ENCODE assay signal across 12 cellular contexts in the genomic region with DNA sequence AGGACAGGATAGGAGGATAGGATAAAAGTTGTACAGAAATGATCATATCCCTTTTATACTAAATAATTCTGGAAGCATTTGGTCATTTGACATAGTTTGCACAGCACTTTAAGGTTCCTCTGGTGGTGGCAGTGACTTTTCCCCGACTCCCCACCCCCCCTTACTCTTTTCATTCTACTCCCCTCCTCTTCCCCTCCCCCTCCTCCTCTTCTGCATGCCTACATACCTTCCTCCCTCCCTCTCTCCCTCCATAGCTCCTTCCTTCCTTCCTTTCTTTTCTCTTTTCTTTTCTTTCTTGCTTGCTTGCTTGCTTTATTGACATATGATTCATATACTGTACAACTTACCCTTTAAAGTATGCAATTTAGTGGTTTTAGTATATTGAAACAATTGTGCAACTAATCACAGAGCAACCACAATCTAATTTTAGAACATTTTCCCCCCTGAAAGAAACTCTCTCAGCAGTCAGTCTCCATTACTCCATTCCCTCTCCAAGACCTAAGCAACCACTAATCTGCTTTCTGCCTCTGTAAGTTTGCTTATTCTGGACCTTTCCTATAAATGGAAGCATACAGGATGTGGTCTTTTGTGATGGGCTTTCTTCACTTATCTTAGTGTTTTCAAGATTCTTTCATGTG.
DNase-seq lines count a peak whose midpoint lies in the region; ATAC-seq and TF ChIP-seq lines count a peak whose summit lies in the region.
"Had no signal": no experiment of that assay in that cellular context is flagged by ENCODE, and none has a peak within 500 bp of the region (broad histone marks: within the 10 kb centered on the region; RNA-seq: fewer than 3 reads in every experiment).

No MANE protein-coding gene starts in this region.

- TF ChIP-seq POLR2A in esophagus squamous epithelium (IDR thresholded peaks at IDR 0.05): no peak

- H3K4me1 Mint-ChIP-seq in HFFc6 (ENCODE audit: low read depth): peaks cover 27% of the 10 kb centered on the region
- H3K4me1 Mint-ChIP-seq in activated naive CD8-positive, alpha-beta T cell treated with anti-CD3 and anti-CD28 coated beads, Interleukin-2, amount 50 U/mL, for 24 hours: peaks cover 9% of the 10 kb centered on the region

- H3K79me2 ChIP-seq in Karpas-422 (ENCODE audit: low read length): no peaks in the 10 kb centered on the region

- peak overlapping the region; percentile 75 for H3K4me3 Mint-ChIP-seq in HFFc6
- H3K4me3 Mint-ChIP-seq in activated naive CD8-positive, alpha-beta T cell treated with anti-CD3 and anti-CD28 coated beads, Interleukin-2, amount 50 U/mL, for 24 hours: no peak overlapping the region
- H3K4me3 Mint-ChIP-seq: T-helper 1 cell treated with Interleukin-12 subunit alpha and Interleukin-12 subunit beta and Interleukin-4 antibody, amounts not matched to agents 30 μg/mL and 1 μg/mL, for 36 hours had no signal

- H3K36me3 ChIP-seq in tibial artery (no peaks in the 10 kb centered on the region), Karpas-422 (ENCODE audit: insufficient read depth, low read length) (no peaks in the 10 kb centered on the region), esophagus squamous epithelium (no peaks in the 10 kb centered on the region)

- H3K9ac ChIP-seq in Karpas-422 (ENCODE audit: low read length): no peak overlapping the region

- DNase-seq in AG08395 (ENCODE audit: low spot score) (peak; percentile 56), HFFc6 (peak; percentile 83), iPS DF 19.7 (ENCODE audit: low read depth, low spot score) (peak; percentile 20), tibial artery (no peak), Karpas-422 (no peak), NCI-H1105 (lab: John Stamatoyannopoulos, UW) (no peak), esophagus squamous epithelium (lab: John Stamatoyannopoulos, UW) (no peak)
- DNase-seq in activated naive CD8-positive, alpha-beta T cell treated with anti-CD3 and anti-CD28 coated beads, Interleukin-2, amount 50 U/mL, for 24 hours: no peak
- DNase-seq: activated CD8-positive, alpha-beta memory T cell treated with anti-CD3 and anti-CD28 coated beads, Interleukin-2, amount 50 U/mL, for 4 hours; NCI-H2171 treated with DMSO at 0.1 percent for 48 hours; occipital lobe had no signal

- TF ChIP-seq CTCF in HFFc6 (IDR thresholded peaks at IDR 0.05) (no peak), tibial artery (IDR thresholded peaks at IDR 0.05) (no peak), esophagus squamous epithelium (IDR thresholded peaks at IDR 0.05) (no peak)

- no peaks in the 10 kb centered on the region for H3K9me3 Mint-ChIP-seq in HFFc6
- H3K9me3 Mint-ChIP-seq in activated naive CD8-positive, alpha-beta T cell treated with anti-CD3 and anti-CD28 coated beads, Interleukin-2, amount 50 U/mL, for 24 hours: no peaks in the 10 kb centered on the region
- H3K9me3 Mint-ChIP-seq: T-helper 1 cell treated with Interleukin-12 subunit alpha and Interleukin-12 subunit beta and Interleukin-4 antibody, amounts not matched to agents 30 μg/mL and 1 μg/mL, for 36 hours had no signal

- H3K9me3 ChIP-seq in tibial artery (no peaks in the 10 kb centered on the region), Karpas-422 (ENCODE audit: low read length) (no peaks in the 10 kb centered on the region), esophagus squamous epithelium (no peaks in the 10 kb centered on the region)

- H3K9me2 ChIP-seq in Karpas-422 (replicated peaks; ENCODE audit: insufficient read depth, low read length): no peaks in the 10 kb centered on the region

- ATAC-seq in activated naive CD8-positive, alpha-beta T cell treated with anti-CD3 and anti-CD28 coated beads, Interleukin-2, amount 50 U/mL, for 24 hours: peak; percentile 72

- H3K36me3 Mint-ChIP-seq in HFFc6 (ENCODE audit: low read depth): peaks cover 10% of the 10 kb centered on the region; the same call in 1 of the 2 replicates
- peaks cover 6% of the 10 kb centered on the region for H3K36me3 Mint-ChIP-seq in activated naive CD8-positive, alpha-beta T cell treated with anti-CD3 and anti-CD28 coated beads, Interleukin-2, amount 50 U/mL, for 24 hours (ENCODE audit: low read depth)

- no peaks in the 10 kb centered on the region for H3K27me3 Mint-ChIP-seq in HFFc6 (ENCODE audit: insufficient read depth)
- no peaks in the 10 kb centered on the region for H3K27me3 Mint-ChIP-seq in activated naive CD8-positive, alpha-beta T cell treated with anti-CD3 and anti-CD28 coated beads, Interleukin-2, amount 50 U/mL, for 24 hours

- H3K4me3 ChIP-seq in tibial artery: no peak overlapping the region
- no peak overlapping the region for H3K4me3 ChIP-seq in Karpas-422 (ENCODE audit: low read length)
- H3K4me3 ChIP-seq in esophagus squamous epithelium: no peak overlapping the region

- peak overlapping the region; percentile 75 for H3K27ac Mint-ChIP-seq in HFFc6
- no peak overlapping the region for H3K27ac Mint-ChIP-seq in activated naive CD8-positive, alpha-beta T cell treated with anti-CD3 and anti-CD28 coated beads, Interleukin-2, amount 50 U/mL, for 24 hours
- H3K27ac Mint-ChIP-seq: T-helper 1 cell treated with Interleukin-12 subunit alpha and Interleukin-12 subunit beta and Interleukin-4 antibody, amounts not matched to agents 30 μg/mL and 1 μg/mL, for 36 hours had no signal

- H3K4me1 ChIP-seq in tibial artery: peaks cover 0 to 5% (median 0%) of the 10 kb centered on the region in 4 donors
- H3K4me1 ChIP-seq in Karpas-422 (ENCODE audit: low read length): no peaks in the 10 kb centered on the region
- no peaks in the 10 kb centered on the region for H3K4me1 ChIP-seq in esophagus squamous epithelium

- H2AFZ ChIP-seq in Karpas-422 (ENCODE audit: low read length): no peak overlapping the region

- no peaks in the 10 kb centered on the region for H4K20me1 ChIP-seq in Karpas-422 (ENCODE audit: insufficient read depth, low read depth, low read length)

- WGBS in esophagus squamous epithelium, 2 donors: 33 to 55% methylated on average over 1 of the region's 1 CpG

- H3K4me2 ChIP-seq in Karpas-422 (ENCODE audit: low read depth, low read length, poor library complexity, severe bottlenecking): no peak overlapping the region

- H3K27me3 ChIP-seq in tibial artery: no peaks in the 10 kb centered on the region
- no peaks in the 10 kb centered on the region for H3K27me3 ChIP-seq in Karpas-422 (ENCODE audit: low read length)
- H3K27me3 ChIP-seq in esophagus squamous epithelium: no peaks in the 10 kb centered on the region

- intact Hi-C loops in tibial artery (cut with DNase I; ENCODE audit: low total_unique reads): no loop called here
- intact Hi-C loops in esophagus squamous epithelium (cut with DNase I): loop anchor here (10.0 kb wide), 1 partner anchor 242 kb away; no protein-coding TSS in a partner anchor

- H3K27ac ChIP-seq in tibial artery (no peak overlapping the region), Karpas-422 (ENCODE audit: low read length) (no peak overlapping the region), esophagus squamous epithelium (no peak overlapping the region)

Comparison
In these comparisons a context has a peak if more than half of its experiments do, and no peak if none do; other contexts are left out.
1. DNase-seq: peak in AG08395 (single experiment), HFFc6 (single experiment) and iPS DF 19.7 (single experiment); none in activated naive CD8-positive, alpha-beta T cell treated with anti-CD3 and anti-CD28 coated beads, Interleukin-2, amount 50 U/mL, for 24 hours (single experiment), tibial artery (0 of 2), Karpas-422 (single experiment), NCI-H1105 (single experiment) and esophagus squamous epithelium (single experiment).